1 cellular context compared by ENCODE assay signal in genomic region chr17:58416396-58416795, GRCh38.
TF ChIP-seq lines count a peak whose summit lies in the region.

No MANE protein-coding gene starts in this region.

TF ChIP-seq in GM12878, 131 proteins besides CTCF, POLR2A, EP300 and RAD21:
- TF ChIP-seq IRF3 (IDR thresholded peaks at IDR 0.05): no peak
- no peak for TF ChIP-seq JUND (IDR thresholded peaks at IDR 0.05; ENCODE audit: low read depth, low read length)
- TF ChIP-seq TCF12 (IDR thresholded peaks at IDR 0.05; ENCODE audit: low read depth, low read length): no peak
- no peak for TF ChIP-seq SMARCA5 (IDR thresholded peaks at IDR 0.05)
- TF ChIP-seq E2F8 (IDR thresholded peaks at IDR 0.05; ENCODE audit: low read depth, partially characterized antibody): no peak
- TF ChIP-seq TCF7 (IDR thresholded peaks at IDR 0.05; ENCODE audit: borderline replicate concordance): no peak
- TF ChIP-seq SMAD1 (IDR thresholded peaks at IDR 0.05; ENCODE audit: low read depth, partially characterized antibody): no peak
- TF ChIP-seq CBX5 (IDR thresholded peaks at IDR 0.05; ENCODE audit: low read depth): no peak
- TF ChIP-seq CHD2 (IDR thresholded peaks at IDR 0.05; ENCODE audit: borderline replicate concordance, low read depth, low read length): no peak
- TF ChIP-seq NBN (IDR thresholded peaks at IDR 0.05): no peak
- no peak for TF ChIP-seq SUZ12 (IDR thresholded peaks at IDR 0.05; ENCODE audit: unreplicated experiment)
- TF ChIP-seq ZNF24 (IDR thresholded peaks at IDR 0.05): no peak
- TF ChIP-seq BCL3 (IDR thresholded peaks at IDR 0.05; ENCODE audit: borderline replicate concordance, insufficient read depth, low read depth, low read length, poor library complexity, severe bottlenecking): no peak
- TF ChIP-seq SIN3A (IDR thresholded peaks at IDR 0.05; ENCODE audit: low read depth, low read length): no peak
- TF ChIP-seq MLLT1 (IDR thresholded peaks at IDR 0.05): no peak
- TF ChIP-seq POLR2AphosphoS5 (IDR thresholded peaks at IDR 0.05; ENCODE audit: low read length): no peak
- no peak for TF ChIP-seq GABPA (IDR thresholded peaks at IDR 0.05; ENCODE audit: low read depth)
- TF ChIP-seq ZBTB40 (IDR thresholded peaks at IDR 0.05; ENCODE audit: borderline replicate concordance): no peak
